Comparison of ENCODE assay signal across 1 cellular context in the genomic region with DNA sequence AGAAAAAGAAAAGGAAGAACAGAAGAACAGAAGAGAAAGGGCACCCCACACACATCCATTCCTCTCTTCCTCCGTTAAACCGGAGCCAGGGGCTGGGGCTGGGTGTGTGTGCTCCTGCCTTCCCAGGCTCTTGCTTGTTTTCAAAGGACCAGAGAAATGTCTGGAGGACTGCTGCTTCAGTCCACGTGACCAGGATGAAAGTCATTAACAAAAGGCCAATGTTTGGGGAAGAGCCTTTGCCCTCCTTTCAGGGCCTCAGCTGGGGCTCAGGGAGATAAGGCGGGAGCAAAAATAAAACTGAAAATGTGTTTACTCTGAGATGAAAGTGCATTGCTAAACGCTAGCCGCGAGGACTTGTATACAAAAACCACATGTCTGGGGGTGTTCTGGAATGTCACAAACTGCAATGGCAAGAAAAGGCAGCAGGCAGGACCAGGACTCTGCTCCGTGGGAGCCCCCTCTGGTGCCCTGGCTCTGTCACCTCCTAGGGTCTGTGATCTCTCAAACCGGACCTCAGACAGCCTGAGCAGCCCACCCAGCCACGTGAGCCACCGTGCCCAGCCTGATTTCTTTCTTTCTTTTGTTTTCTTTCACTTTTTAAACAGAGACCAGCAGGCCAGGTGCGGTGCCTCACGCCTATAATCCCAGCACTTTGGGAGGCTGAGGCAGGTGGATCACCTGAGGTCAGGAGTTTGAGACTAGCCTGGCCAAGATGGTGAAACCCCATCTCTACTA.
TF ChIP-seq lines count a peak whose summit lies in the region.

No MANE protein-coding gene starts in this region.

TF ChIP-seq in WTC11, 78 proteins besides CTCF, POLR2A, EP300 and RAD21 (continued from another document):
- TF ChIP-seq, protein P1, sequence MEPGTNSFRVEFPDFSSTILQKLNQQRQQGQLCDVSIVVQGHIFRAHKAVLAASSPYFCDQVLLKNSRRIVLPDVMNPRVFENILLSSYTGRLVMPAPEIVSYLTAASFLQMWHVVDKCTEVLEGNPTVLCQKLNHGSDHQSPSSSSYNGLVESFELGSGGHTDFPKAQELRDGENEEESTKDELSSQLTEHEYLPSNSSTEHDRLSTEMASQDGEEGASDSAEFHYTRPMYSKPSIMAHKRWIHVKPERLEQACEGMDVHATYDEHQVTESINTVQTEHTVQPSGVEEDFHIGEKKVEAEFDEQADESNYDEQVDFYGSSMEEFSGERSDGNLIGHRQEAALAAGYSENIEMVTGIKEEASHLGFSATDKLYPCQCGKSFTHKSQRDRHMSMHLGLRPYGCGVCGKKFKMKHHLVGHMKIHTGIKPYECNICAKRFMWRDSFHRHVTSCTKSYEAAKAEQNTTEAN (CRISPR knock-in tag; IDR thresholded peaks at IDR 0.05): no peak
- no peak for TF ChIP-seq JUN (CRISPR knock-in tag; IDR thresholded peaks at IDR 0.05)
- TF ChIP-seq ZNF121 (CRISPR knock-in tag; IDR thresholded peaks at IDR 0.05): no peak
- no peak for TF ChIP-seq ZNF317 (CRISPR knock-in tag; IDR thresholded peaks at IDR 0.05; ENCODE audit: borderline replicate concordance, low read depth)
- TF ChIP-seq NR2C2 (CRISPR knock-in tag; IDR thresholded peaks at IDR 0.05): no peak
- TF ChIP-seq ZNF219 (CRISPR knock-in tag; IDR thresholded peaks at IDR 0.05; ENCODE audit: borderline replicate concordance): no peak
- no peak for TF ChIP-seq EMX1 (CRISPR knock-in tag; IDR thresholded peaks at IDR 0.05)
- no peak for TF ChIP-seq SP1 (CRISPR knock-in tag; conservative IDR thresholded peaks at IDR 0.05)
- TF ChIP-seq GABPB1 (CRISPR knock-in tag; IDR thresholded peaks at IDR 0.05): peak; percentile 70
- no peak for TF ChIP-seq GRHL2 (CRISPR knock-in tag; IDR thresholded peaks at IDR 0.05; ENCODE audit: insufficient replicate concordance, severe bottlenecking)
- no peak for TF ChIP-seq NR3C1 (CRISPR knock-in tag; conservative IDR thresholded peaks at IDR 0.05; ENCODE audit: low read depth)
- TF ChIP-seq, protein P2, sequence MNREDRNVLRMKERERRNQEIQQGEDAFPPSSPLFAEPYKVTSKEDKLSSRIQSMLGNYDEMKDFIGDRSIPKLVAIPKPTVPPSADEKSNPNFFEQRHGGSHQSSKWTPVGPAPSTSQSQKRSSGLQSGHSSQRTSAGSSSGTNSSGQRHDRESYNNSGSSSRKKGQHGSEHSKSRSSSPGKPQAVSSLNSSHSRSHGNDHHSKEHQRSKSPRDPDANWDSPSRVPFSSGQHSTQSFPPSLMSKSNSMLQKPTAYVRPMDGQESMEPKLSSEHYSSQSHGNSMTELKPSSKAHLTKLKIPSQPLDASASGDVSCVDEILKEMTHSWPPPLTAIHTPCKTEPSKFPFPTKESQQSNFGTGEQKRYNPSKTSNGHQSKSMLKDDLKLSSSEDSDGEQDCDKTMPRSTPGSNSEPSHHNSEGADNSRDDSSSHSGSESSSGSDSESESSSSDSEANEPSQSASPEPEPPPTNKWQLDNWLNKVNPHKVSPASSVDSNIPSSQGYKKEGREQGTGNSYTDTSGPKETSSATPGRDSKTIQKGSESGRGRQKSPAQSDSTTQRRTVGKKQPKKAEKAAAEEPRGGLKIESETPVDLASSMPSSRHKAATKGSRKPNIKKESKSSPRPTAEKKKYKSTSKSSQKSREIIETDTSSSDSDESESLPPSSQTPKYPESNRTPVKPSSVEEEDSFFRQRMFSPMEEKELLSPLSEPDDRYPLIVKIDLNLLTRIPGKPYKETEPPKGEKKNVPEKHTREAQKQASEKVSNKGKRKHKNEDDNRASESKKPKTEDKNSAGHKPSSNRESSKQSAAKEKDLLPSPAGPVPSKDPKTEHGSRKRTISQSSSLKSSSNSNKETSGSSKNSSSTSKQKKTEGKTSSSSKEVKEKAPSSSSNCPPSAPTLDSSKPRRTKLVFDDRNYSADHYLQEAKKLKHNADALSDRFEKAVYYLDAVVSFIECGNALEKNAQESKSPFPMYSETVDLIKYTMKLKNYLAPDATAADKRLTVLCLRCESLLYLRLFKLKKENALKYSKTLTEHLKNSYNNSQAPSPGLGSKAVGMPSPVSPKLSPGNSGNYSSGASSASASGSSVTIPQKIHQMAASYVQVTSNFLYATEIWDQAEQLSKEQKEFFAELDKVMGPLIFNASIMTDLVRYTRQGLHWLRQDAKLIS (CRISPR knock-in tag; IDR thresholded peaks at IDR 0.05; ENCODE audit: borderline replicate concordance): no peak
- no peak for TF ChIP-seq FOXK1 (CRISPR knock-in tag; IDR thresholded peaks at IDR 0.05)
- no peak for TF ChIP-seq JAZF1 (CRISPR knock-in tag; IDR thresholded peaks at IDR 0.05)
- no peak for TF ChIP-seq PRRX2 (CRISPR knock-in tag; IDR thresholded peaks at IDR 0.05)
- TF ChIP-seq ESRRA (CRISPR knock-in tag; IDR thresholded peaks at IDR 0.05; ENCODE audit: borderline replicate concordance): no peak
